Comparison of ENCODE assay signal across 10 cellular contexts in the genomic region with DNA sequence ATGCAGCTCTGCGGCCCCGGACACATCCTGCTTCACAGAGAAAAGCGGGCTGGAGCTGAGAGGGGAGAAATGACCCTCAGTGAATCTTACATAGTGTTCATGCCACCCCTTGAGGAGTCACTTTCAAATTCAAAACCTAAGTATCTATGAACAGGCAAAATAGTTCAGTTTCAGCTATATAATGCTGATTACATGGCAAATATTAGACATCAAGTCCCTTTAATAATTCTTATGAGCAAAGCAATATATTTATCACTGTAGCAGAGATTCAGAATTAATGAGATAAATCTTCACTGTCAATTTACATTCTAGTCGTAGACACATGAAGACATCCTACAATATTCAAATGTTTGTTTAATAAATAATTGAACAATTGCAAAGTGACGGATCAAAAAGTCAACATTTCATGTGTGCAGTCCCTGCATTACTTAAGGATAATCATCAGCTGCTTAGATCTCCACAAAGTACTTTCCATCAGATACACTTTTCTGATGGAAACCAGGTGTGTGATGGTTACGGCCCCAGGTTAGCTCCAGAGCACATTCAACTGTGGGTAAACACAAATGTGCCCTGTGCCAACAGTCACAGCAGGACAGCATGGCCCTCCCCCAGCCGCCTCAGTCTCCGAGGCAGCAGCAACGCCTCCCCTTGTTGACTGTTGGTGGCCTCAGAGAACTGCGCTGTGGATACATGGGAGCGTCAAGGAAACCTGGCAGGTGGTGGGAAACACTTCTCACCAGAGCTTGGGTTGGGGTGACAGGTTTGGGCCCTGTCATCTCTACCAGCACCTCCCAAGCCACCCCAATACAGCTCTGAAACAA. TPM values are rescaled to one million over a fixed set of nuclear protein-coding genes. Genes with fewer than 3 reads are reported as not detected.
DNase-seq lines count a peak whose midpoint lies in the region; ATAC-seq and TF ChIP-seq lines count a peak whose summit lies in the region.
"Had no signal": no experiment of that assay in that cellular context is flagged by ENCODE, and none has a peak within 500 bp of the region (broad histone marks: within the 10 kb centered on the region; RNA-seq: fewer than 3 reads in every experiment).

No MANE protein-coding gene starts in this region.

- intact Hi-C loops in lower leg skin (cut with DNase I; ENCODE audit: low total_unique reads) = no loop called here

- no peaks in the 10 kb centered on the region for H3K9me3 ChIP-seq in NT2/D1 (ENCODE audit: insufficient read depth, low read length)
- no peaks in the 10 kb centered on the region for H3K9me3 ChIP-seq in suprapubic skin
- H3K9me3 ChIP-seq: prostate gland had no signal

- H3K4me3 ChIP-seq in NT2/D1 (ENCODE audit: insufficient read length, low read depth) (peak overlapping the region; percentile 49), suprapubic skin (peak overlapping the region; percentile 59), lower leg skin (ENCODE audit: low read depth, poor library complexity, severe bottlenecking) (no peak overlapping the region)

- H3K27me3 ChIP-seq in NT2/D1 (ENCODE audit: insufficient read depth, insufficient read length) = peaks cover 51% of the 10 kb centered on the region
- H3K27me3 ChIP-seq in suprapubic skin = peaks cover 58% of the 10 kb centered on the region

- H3K4me1 Mint-ChIP-seq in activated T-cell treated with anti-CD3 and anti-CD28 coated beads, Interleukin-2, amount 50 U/mL, for 72 hours (ENCODE audit: low read depth) = peaks cover 5% of the 10 kb centered on the region

- ATAC-seq in activated T-cell treated with anti-CD3 and anti-CD28 coated beads, Interleukin-2, amount 50 U/mL, for 72 hours (replicated peaks in 1 of 2) = no peak
- ATAC-seq in GM18517 (IDR thresholded peaks at IDR 0.05; ENCODE audit: unreplicated experiment) = no peak
- ATAC-seq: HCT116 had no signal

- H3K27ac Mint-ChIP-seq in activated T-cell treated with anti-CD3 and anti-CD28 coated beads, Interleukin-2, amount 50 U/mL, for 72 hours = no peak overlapping the region

- H3K36me3 Mint-ChIP-seq in activated T-cell treated with anti-CD3 and anti-CD28 coated beads, Interleukin-2, amount 50 U/mL, for 72 hours (ENCODE audit: insufficient read depth in 2 of 2) = no peaks in the 10 kb centered on the region

- TF ChIP-seq POLR2A in suprapubic skin (IDR thresholded peaks at IDR 0.05) (no peak), lower leg skin (IDR thresholded peaks at IDR 0.05) (no peak)

- TF ChIP-seq EP300 in suprapubic skin (IDR thresholded peaks at IDR 0.05) = no peak

- H3K9ac ChIP-seq in NT2/D1 (ENCODE audit: insufficient read length, low read depth) = peak overlapping the region; percentile 64

- WGBS in suprapubic skin = 53% methylated on average over 6 of the region's 11 CpGs
- WGBS in lower leg skin, 2 donors = 57 to 69% methylated on average over 11 of the region's 11 CpGs

- H3K9me3 Mint-ChIP-seq in activated T-cell treated with anti-CD3 and anti-CD28 coated beads, Interleukin-2, amount 50 U/mL, for 72 hours = no peaks in the 10 kb centered on the region

- TF ChIP-seq CTCF in suprapubic skin (IDR thresholded peaks at IDR 0.05) (no peak), lower leg skin (IDR thresholded peaks at IDR 0.05) (no peak)

- H3K4me3 Mint-ChIP-seq in activated T-cell treated with anti-CD3 and anti-CD28 coated beads, Interleukin-2, amount 50 U/mL, for 72 hours = peak overlapping the region; percentile 49 to 69

- H3K4me1 ChIP-seq in NT2/D1 (ENCODE audit: insufficient read depth, insufficient read length) = peaks cover 6% of the 10 kb centered on the region
- peaks cover 21% of the 10 kb centered on the region for H3K4me1 ChIP-seq in suprapubic skin
- H3K4me1 ChIP-seq: prostate gland had no signal

- H3K36me3 ChIP-seq in NT2/D1 (ENCODE audit: insufficient read depth, insufficient read length, low read length) (no peaks in the 10 kb centered on the region), suprapubic skin (no peaks in the 10 kb centered on the region)
- H3K36me3 ChIP-seq: prostate gland had no signal

- H3K27me3 Mint-ChIP-seq in activated T-cell treated with anti-CD3 and anti-CD28 coated beads, Interleukin-2, amount 50 U/mL, for 72 hours (ENCODE audit: low read depth) = peaks cover 40% of the 10 kb centered on the region

- no peak for DNase-seq in activated T-cell treated with anti-CD3 and anti-CD28 coated beads, Interleukin-2, amount 50 U/mL, for 72 hours
- no peak for DNase-seq in activated T-cell treated with anti-CD3 and anti-CD28 coated beads, Interleukin-2, amount 50 U/mL, for 48 hours
- DNase-seq in NT2/D1 (ENCODE audit: low read depth, low spot score) (no peak), inferior parietal cortex (ENCODE audit: extremely low spot score) (peak; percentile 35), suprapubic skin (ENCODE audit: low spot score in 2 of 2) (no peak), HUDEP-2 (lab: John Stamatoyannopoulos, UW; ENCODE audit: unreplicated experiment in 76 of 76) (no peak), lower leg skin (ENCODE audit: low spot score in 2 of 2) (no peak)

- no peak overlapping the region for H3K27ac ChIP-seq in suprapubic skin
- H3K27ac ChIP-seq: prostate gland had no signal

RNA-seq across cellular contexts. Expression of gene PRR18, which starts 0.8 kb away (rescaled TPM):
- under 1 TPM in 1 of 2 donors, not detected in 1; 0.07 TPM for total RNA-seq in activated T-cell treated with anti-CD3 and anti-CD28 coated beads, Interleukin-2, amount 50 U/mL, for 72 hours
- total RNA-seq in suprapubic skin (not detected), lower leg skin (not detected)

RNA-seq across cellular contexts. Expression of gene SFT2D1, which starts 33.4 kb away (rescaled TPM):
- total RNA-seq in activated T-cell treated with anti-CD3 and anti-CD28 coated beads, Interleukin-2, amount 50 U/mL, for 72 hours = 10 to 100 TPM; 39.4 to 44.4 TPM
- total RNA-seq in suprapubic skin (10 to 100 TPM; 26.0 to 55.0 (median 33.2) TPM), lower leg skin (10 to 100 TPM; 23.6 to 42.9 (median 31.9) TPM)
